38 cellular contexts compared by ENCODE assay signal in genomic region chr2:240727439-240727838, GRCh38. TPM values are rescaled to one million over a fixed set of nuclear protein-coding genes. Genes with fewer than 3 reads are reported as not detected.
"Had no signal": no experiment of that assay in that cellular context is flagged by ENCODE, and none has a peak within 500 bp of the region (broad histone marks: within the 10 kb centered on the region; RNA-seq: fewer than 3 reads in every experiment).

No MANE protein-coding gene starts in this region.

- H3K9me3 ChIP-seq: ascending aorta, breast epithelium, colonic mucosa, esophagus squamous epithelium, gastroesophageal sphincter had no signal

- H3K4me1 ChIP-seq: ascending aorta, breast epithelium, colonic mucosa, esophagus squamous epithelium, gastroesophageal sphincter had no signal

- H3K27ac Mint-ChIP-seq: activated B cell treated with CpG ODN at 0.5 μM for 24 hours; activated CD8-positive, alpha-beta T cell treated with anti-CD3 and anti-CD28 coated beads for 36 hours; activated naive CD4-positive, alpha-beta T cell treated with anti-CD3 and anti-CD28 coated beads for 36 hours; activated naive CD4-positive, alpha-beta T cell treated with anti-CD3 and anti-CD28 coated beads, Interleukin-2, amount 50 U/mL, for 24 hours; activated naive CD8-positive, alpha-beta T cell treated with anti-CD3 and anti-CD28 coated beads for 36 hours; activated naive CD8-positive, alpha-beta T cell treated with anti-CD3 and anti-CD28 coated beads, Interleukin-2, amount 50 U/mL, for 24 hours; activated T-helper 1 cell treated with anti-CD3 and anti-CD28 coated beads, Interleukin-12 subunit alpha, Interleukin-12 subunit beta, Interleukin-2, Interleukin-4 antibody, amounts not matched to agents 30 ng/mL and 10 ng/mL and 1 ng/mL, durations not matched to agents 14 hours and 24 hours and 36 hours; activated T-helper 2 cell treated with anti-CD3 and anti-CD28 coated beads, Interferon-gamma antibody, Interleukin-2, Interleukin-4, amounts not matched to agents 10 μg/mL and 5 μg/mL and 100 μg/mL, durations not matched to agents 14 hours and 24 hours and 36 hours; T-helper 17 cell; T-helper 2 cell treated with Interferon-gamma antibody and Interleukin-4, amounts not matched to agents 5 μg/mL and 100 μg/mL, for 36 hours had no signal

- ATAC-seq: activated CD4-positive, CD25-positive, alpha-beta regulatory T cell treated with anti-CD3 and anti-CD28 coated beads, Interleukin-2, amount 50 U/mL, for 24 hours; activated CD8-positive, alpha-beta T cell treated with anti-CD3 and anti-CD28 coated beads for 36 hours; activated naive CD8-positive, alpha-beta T cell treated with anti-CD3 and anti-CD28 coated beads, Interleukin-2, amount 50 U/mL, for 24 hours; activated T-cell treated with anti-CD3 and anti-CD28 coated beads, Interleukin-2, amount 50 U/mL, for 4 hours; gastroesophageal sphincter; T-helper 17 cell had no signal

- H3K9me3 Mint-ChIP-seq: activated B cell treated with CpG ODN at 0.5 μM for 24 hours; activated CD8-positive, alpha-beta T cell treated with anti-CD3 and anti-CD28 coated beads for 36 hours; activated naive CD4-positive, alpha-beta T cell treated with anti-CD3 and anti-CD28 coated beads for 36 hours; activated naive CD4-positive, alpha-beta T cell treated with anti-CD3 and anti-CD28 coated beads, Interleukin-2, amount 50 U/mL, for 24 hours; activated naive CD8-positive, alpha-beta T cell treated with anti-CD3 and anti-CD28 coated beads for 36 hours; activated naive CD8-positive, alpha-beta T cell treated with anti-CD3 and anti-CD28 coated beads, Interleukin-2, amount 50 U/mL, for 24 hours; activated T-cell treated with anti-CD3 and anti-CD28 coated beads, Interleukin-2, amount 50 U/mL, for 4 hours; activated T-helper 1 cell treated with anti-CD3 and anti-CD28 coated beads, Interleukin-12 subunit alpha, Interleukin-12 subunit beta, Interleukin-2, Interleukin-4 antibody, amounts not matched to agents 30 ng/mL and 10 ng/mL and 1 ng/mL, durations not matched to agents 14 hours and 24 hours and 36 hours; activated T-helper 2 cell treated with anti-CD3 and anti-CD28 coated beads, Interferon-gamma antibody, Interleukin-2, Interleukin-4, amounts not matched to agents 10 μg/mL and 5 μg/mL and 100 μg/mL, durations not matched to agents 14 hours and 24 hours and 36 hours; brain; T-helper 2 cell treated with Interferon-gamma antibody and Interleukin-4, amounts not matched to agents 5 μg/mL and 100 μg/mL, for 36 hours had no signal

- H3K27me3 Mint-ChIP-seq: activated B cell treated with CpG ODN at 0.5 μM for 24 hours; activated CD8-positive, alpha-beta T cell treated with anti-CD3 and anti-CD28 coated beads for 36 hours; activated naive CD4-positive, alpha-beta T cell treated with anti-CD3 and anti-CD28 coated beads, Interleukin-2, amount 50 U/mL, for 24 hours; activated naive CD8-positive, alpha-beta T cell treated with anti-CD3 and anti-CD28 coated beads for 36 hours; brain had no signal

- H3K4me3 ChIP-seq: ascending aorta, breast epithelium, cardiac muscle cell, colonic mucosa, esophagus squamous epithelium, gastroesophageal sphincter had no signal

- H3K4me3 Mint-ChIP-seq: activated B cell treated with CpG ODN at 0.5 μM for 24 hours; activated CD8-positive, alpha-beta T cell treated with anti-CD3 and anti-CD28 coated beads for 36 hours; activated naive CD4-positive, alpha-beta T cell treated with anti-CD3 and anti-CD28 coated beads for 36 hours; activated naive CD4-positive, alpha-beta T cell treated with anti-CD3 and anti-CD28 coated beads, Interleukin-2, amount 50 U/mL, for 24 hours; activated naive CD8-positive, alpha-beta T cell treated with anti-CD3 and anti-CD28 coated beads for 36 hours; activated naive CD8-positive, alpha-beta T cell treated with anti-CD3 and anti-CD28 coated beads, Interleukin-2, amount 50 U/mL, for 24 hours; activated T-cell treated with anti-CD3 and anti-CD28 coated beads, Interleukin-2, amount 50 U/mL, for 4 hours; activated T-helper 1 cell treated with anti-CD3 and anti-CD28 coated beads, Interleukin-12 subunit alpha, Interleukin-12 subunit beta, Interleukin-2, Interleukin-4 antibody, amounts not matched to agents 30 ng/mL and 10 ng/mL and 1 ng/mL, durations not matched to agents 14 hours and 24 hours and 36 hours; brain; T-helper 17 cell; T-helper 2 cell treated with Interferon-gamma antibody and Interleukin-4, amounts not matched to agents 5 μg/mL and 100 μg/mL, for 36 hours had no signal

- H3K27ac ChIP-seq: ascending aorta, breast epithelium, cardiac muscle cell, colonic mucosa, epithelial cell of prostate, esophagus squamous epithelium, gastroesophageal sphincter had no signal

- DNase-seq: activated B cell treated with CpG ODN at 0.5 μM for 24 hours; activated CD4-positive, alpha-beta T cell treated with anti-CD3 and anti-CD28 coated beads for 48 hours; activated CD4-positive, alpha-beta T cell treated with anti-CD3 and anti-CD28 coated beads, Interleukin-2, amount 50 U/mL, for 1 hour; activated CD4-positive, alpha-beta T cell treated with anti-CD3 and anti-CD28 coated beads, Interleukin-2, amount 50 U/mL, for 48 hours; activated CD8-positive, alpha-beta memory T cell treated with anti-CD3 and anti-CD28 coated beads for 24 hours; activated CD8-positive, alpha-beta T cell treated with anti-CD3 and anti-CD28 coated beads for 36 hours; activated effector memory CD4-positive, alpha-beta T cell treated with anti-CD3 and anti-CD28 coated beads, Interleukin-2, amount 50 U/mL, for 16 hours; activated naive CD4-positive, alpha-beta T cell treated with anti-CD3 and anti-CD28 coated beads for 36 hours; activated naive CD8-positive, alpha-beta T cell treated with anti-CD3 and anti-CD28 coated beads for 36 hours; activated naive CD8-positive, alpha-beta T cell treated with anti-CD3 and anti-CD28 coated beads, Interleukin-2, amount 50 U/mL, for 24 hours; activated T-cell treated with anti-CD3 and anti-CD28 coated beads, Interleukin-2, amount 50 U/mL, for 4 hours; central memory CD4-positive, alpha-beta T cell; cerebellar nuclear complex; colonic mucosa; effector CD8-positive, alpha-beta T cell; esophagus squamous epithelium; foreskin melanocyte; T-helper 1 cell; T-helper 17 cell; T1000; WERI-Rb-1 had no signal

- H3K36me3 ChIP-seq: ascending aorta, breast epithelium, cardiac muscle cell, colonic mucosa, esophagus squamous epithelium, gastroesophageal sphincter had no signal

- H3K27me3 ChIP-seq: ascending aorta, cardiac muscle cell, colonic mucosa had no signal

- H3K36me3 Mint-ChIP-seq: activated naive CD4-positive, alpha-beta T cell treated with anti-CD3 and anti-CD28 coated beads, Interleukin-2, amount 50 U/mL, for 24 hours; activated naive CD8-positive, alpha-beta T cell treated with anti-CD3 and anti-CD28 coated beads for 36 hours had no signal

- H3K4me1 Mint-ChIP-seq: activated B cell treated with CpG ODN at 0.5 μM for 24 hours; activated naive CD4-positive, alpha-beta T cell treated with anti-CD3 and anti-CD28 coated beads, Interleukin-2, amount 50 U/mL, for 24 hours; activated naive CD8-positive, alpha-beta T cell treated with anti-CD3 and anti-CD28 coated beads for 36 hours; activated naive CD8-positive, alpha-beta T cell treated with anti-CD3 and anti-CD28 coated beads, Interleukin-2, amount 50 U/mL, for 24 hours had no signal

RNA-seq across cellular contexts. Expression of gene AQP12A, which starts 35.8 kb away (rescaled TPM):
- total RNA-seq: activated B cell treated with CpG ODN at 0.5 μM for 24 hours; activated CD8-positive, alpha-beta T cell treated with anti-CD3 and anti-CD28 coated beads for 36 hours; activated naive CD4-positive, alpha-beta T cell treated with anti-CD3 and anti-CD28 coated beads for 36 hours; activated naive CD8-positive, alpha-beta T cell treated with anti-CD3 and anti-CD28 coated beads for 36 hours; activated T-cell treated with anti-CD3 and anti-CD28 coated beads, Interleukin-2, amount 50 U/mL, for 4 hours; activated T-helper 1 cell treated with anti-CD3 and anti-CD28 coated beads, Interleukin-12 subunit alpha, Interleukin-12 subunit beta, Interleukin-2, Interleukin-4 antibody, amounts not matched to agents 30 ng/mL and 10 ng/mL and 1 ng/mL, durations not matched to agents 14 hours and 24 hours and 36 hours; activated T-helper 2 cell treated with anti-CD3 and anti-CD28 coated beads, Interferon-gamma antibody, Interleukin-2, Interleukin-4, amounts not matched to agents 10 μg/mL and 5 μg/mL and 100 μg/mL, durations not matched to agents 14 hours and 24 hours and 36 hours; ascending aorta; breast epithelium; cardiac muscle cell; dermis microvascular lymphatic vessel endothelial cell; endothelial cell of umbilical vein; esophagus squamous epithelium; fibroblast of lung; fibroblast of villous mesenchyme; gastroesophageal sphincter; glomerular endothelial cell; T-helper 17 cell had no signal
- polyA plus RNA-seq: cardiac muscle cell, endothelial cell of umbilical vein, esophagus, fibroblast of lung had no signal

RNA-seq across cellular contexts. Expression of gene AQP12B, which starts 44.8 kb away (rescaled TPM):
- total RNA-seq: activated B cell treated with CpG ODN at 0.5 μM for 24 hours; activated CD8-positive, alpha-beta T cell treated with anti-CD3 and anti-CD28 coated beads for 36 hours; activated naive CD4-positive, alpha-beta T cell treated with anti-CD3 and anti-CD28 coated beads for 36 hours; activated naive CD8-positive, alpha-beta T cell treated with anti-CD3 and anti-CD28 coated beads for 36 hours; activated T-cell treated with anti-CD3 and anti-CD28 coated beads, Interleukin-2, amount 50 U/mL, for 4 hours; activated T-helper 1 cell treated with anti-CD3 and anti-CD28 coated beads, Interleukin-12 subunit alpha, Interleukin-12 subunit beta, Interleukin-2, Interleukin-4 antibody, amounts not matched to agents 30 ng/mL and 10 ng/mL and 1 ng/mL, durations not matched to agents 14 hours and 24 hours and 36 hours; activated T-helper 2 cell treated with anti-CD3 and anti-CD28 coated beads, Interferon-gamma antibody, Interleukin-2, Interleukin-4, amounts not matched to agents 10 μg/mL and 5 μg/mL and 100 μg/mL, durations not matched to agents 14 hours and 24 hours and 36 hours; ascending aorta; breast epithelium; cardiac muscle cell; dermis microvascular lymphatic vessel endothelial cell; endothelial cell of umbilical vein; esophagus squamous epithelium; fibroblast of lung; fibroblast of villous mesenchyme; gastroesophageal sphincter; glomerular endothelial cell; T-helper 17 cell had no signal
- polyA plus RNA-seq: cardiac muscle cell, endothelial cell of umbilical vein, esophagus, fibroblast of lung had no signal
